In genomic region chr16:66406534-66407368, GRCh38 we compare ENCODE assay signal across 8 cellular contexts. TPM values are rescaled to one million over a fixed set of nuclear protein-coding genes. Genes with fewer than 3 reads are reported as not detected.
DNase-seq lines count a peak whose midpoint lies in the region; ATAC-seq and TF ChIP-seq lines count a peak whose summit lies in the region.

No MANE protein-coding gene starts in this region.

- intact Hi-C loops in MCF 10A (cut with micrococcal nuclease), result loop anchor here (1.0 to 10.0 kb wide), 6 partner anchors 49 to 338 kb away; partner anchors contain the start of genes CKLF, CMTM3 and TK2

- H3K27ac Mint-ChIP-seq in MCF 10A (ENCODE audit: low read depth, unreplicated experiment), result peak overlapping the region; percentile 37

- POLR2A ChIA-PET in MCF 10A (lab: Yijun Ruan, JAX), result interaction anchor here (0.6 to 5.3 kb wide), 19 partner anchors 8 to 461 kb away, joined by 3 to 65 read pairs (median 4); partner anchors contain the start of genes CKLF, CMTM4 and TK2

- no peak overlapping the region for H3K27ac ChIP-seq in iPS-18a (ENCODE audit: low read length)

- peak overlapping the region; percentile 6 for H3K9ac ChIP-seq in iPS-18a (ENCODE audit: low read length)

- H3K36me3 Mint-ChIP-seq in MCF 10A (ENCODE audit: insufficient read depth, unreplicated experiment), result peaks cover 10% of the 10 kb centered on the region

- H3K4me3 Mint-ChIP-seq in MCF 10A (ENCODE audit: unreplicated experiment), result peak overlapping the region; percentile 72

- H3K4me1 ChIP-seq in iPS-18a (ENCODE audit: control insufficient read depth, low read depth, low read length), result no peaks in the 10 kb centered on the region

- H3K4me3 ChIP-seq in GM08714 (ENCODE audit: low read length) (peak overlapping the region; percentile 1; the same call in 1 of the 2 replicates), iPS-18a (ENCODE audit: low read length) (peak overlapping the region; percentile 70), skeletal muscle cell (ENCODE audit: low read depth, low read length) (peak overlapping the region; percentile 64)

- ATAC-seq in HG02623 (IDR thresholded peaks at IDR 0.05; ENCODE audit: unreplicated experiment) (peak; percentile 77), GM21390 (IDR thresholded peaks at IDR 0.05; ENCODE audit: unreplicated experiment) (no peak)

- CTCF ChIA-PET in MCF 10A (lab: Yijun Ruan, JAX), result interaction anchor here (0.6 to 8.9 kb wide), 43 partner anchors 8 to 468 kb away, joined by 3 to 189 read pairs (median 4); partner anchors contain the start of gene CKLF

- peak; percentile 83 for TF ChIP-seq CTCF in MCF 10A (IDR thresholded peaks at IDR 0.05; ENCODE audit: unreplicated experiment)

- peaks cover 6% of the 10 kb centered on the region for H3K9me3 Mint-ChIP-seq in MCF 10A (ENCODE audit: unreplicated experiment)

- no peaks in the 10 kb centered on the region for H3K27me3 Mint-ChIP-seq in MCF 10A (ENCODE audit: insufficient read depth, unreplicated experiment)

- H3K9me3 ChIP-seq in iPS-18a (ENCODE audit: control insufficient read depth, low read depth, low read length), result no peaks in the 10 kb centered on the region

- BruUV-seq in MCF 10A (replicated peaks; lab: Mats Ljungman, UMichigan), result no TSS peak

- DNase-seq in NCI-H2029 (lab: John Stamatoyannopoulos, UW) (peak; percentile 32), UCSD-AML1 (lab: John Stamatoyannopoulos, UW; ENCODE audit: unreplicated experiment) (peak; percentile 75), MCF 10A (ENCODE audit: unreplicated experiment) (peak; percentile 74), skeletal muscle cell (ENCODE audit: low read depth) (no peak)

- no peaks in the 10 kb centered on the region for H3K36me3 ChIP-seq in iPS-18a (ENCODE audit: control insufficient read depth, low read depth, low read length)

- peaks cover 24% of the 10 kb centered on the region for H3K4me1 Mint-ChIP-seq in MCF 10A (ENCODE audit: insufficient read depth, unreplicated experiment)

- H3K27me3 ChIP-seq in iPS-18a (ENCODE audit: control insufficient read depth, insufficient read depth, low read length), result no peaks in the 10 kb centered on the region

RNA-seq across cellular contexts. Expression of gene BEAN1, which starts 20.3 kb away (rescaled TPM):
- total RNA-seq in MCF 10A (2022), result 1.1 and 2.7 TPM in 2 replicates

RNA-seq across cellular contexts. Expression of gene CDH5, which starts 40.3 kb away (rescaled TPM):
- not detected in 2 replicates for total RNA-seq in MCF 10A (2022)

Comparison
In these comparisons a context has a peak if more than half of its experiments do, and no peak if none do; other contexts are left out.
1. H3K4me3 ChIP-seq: peak in every context shown above with its lines; median percentile 70 in iPS-18a; 64 in skeletal muscle cell; 1 in GM08714.